ENCODE assay signal across 15 cellular contexts in the genomic region with DNA sequence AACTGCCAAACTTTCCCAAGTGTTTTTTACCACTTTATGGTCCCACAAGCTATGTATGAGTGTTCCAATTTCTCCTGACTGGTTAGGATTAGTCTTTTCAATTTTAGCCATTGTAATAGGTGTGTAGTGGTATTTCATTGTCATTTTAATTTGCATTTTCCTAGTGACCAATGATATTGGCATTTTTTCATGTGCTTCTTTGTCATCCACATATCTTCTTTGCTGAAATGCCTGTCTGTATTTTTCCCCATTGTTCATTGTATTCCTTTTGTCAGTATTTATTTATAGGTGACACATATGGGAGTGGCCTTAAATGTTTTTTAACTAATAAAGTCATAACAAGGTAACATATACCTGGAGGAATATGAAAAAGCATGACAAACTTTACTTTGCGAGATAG. TPM values are rescaled to one million over a fixed set of nuclear protein-coding genes. Genes with fewer than 3 reads are reported as not detected.
A peak's percentile ranks its signal among the peaks of the same experiment; 100 is the strongest.
DNase-seq lines count a peak whose midpoint lies in the region; FAIRE-seq and TF ChIP-seq lines count a peak whose summit lies in the region.
"Had no signal": no experiment of that assay in that cellular context is flagged by ENCODE, and none has a peak within 500 bp of the region (broad histone marks: within the 10 kb centered on the region; RNA-seq: fewer than 3 reads in every experiment).

No MANE protein-coding gene starts in this region.

- FAIRE-seq in GM12892 (lab: Jason Lieb, UNC) = peak; percentile 9
- FAIRE-seq: HTR-8/SVneo had no signal

- no peak for DNase-seq in GM12892 (ENCODE audit: insufficient read length)
- peak; percentile 4 for DNase-seq in SW480 (ENCODE audit: low spot score)
- DNase-seq in epithelial cell of prostate (ENCODE audit: low read depth, low spot score) = no peak
- DNase-seq in kidney tubule cell (ENCODE audit: low spot score) = peak; percentile 57
- DNase-seq in globus pallidus (ENCODE audit: low spot score) = no peak
- no peak for DNase-seq in mucosa of gallbladder (ENCODE audit: low spot score)
- DNase-seq: Calu3; CD8-positive, alpha-beta T cell; DMS79 treated with DMSO at 0.1 percent for 48 hours; GF-D8; GOT3; H7; HFFc6 had no signal

- TF ChIP-seq POLR2A in GM12892 (IDR thresholded peaks at IDR 0.05; ENCODE audit: low read depth, low read length) = no peak

- peak overlapping the region; percentile 39 for H3K27ac ChIP-seq in epithelial cell of prostate
- H3K27ac ChIP-seq: BLaER1 treated with 17β-estradiol and CSF1 and Interleukin-3, amounts not matched to agents 10 nM and 100 nM had no signal

RNA-seq across cellular contexts. Expression of a gene that starts 9.2 kb away (rescaled TPM):
- 256 TPM for polyA plus RNA-seq in GM12892 (2012; ENCODE audit: missing spikeins)
- 257 TPM for total RNA-seq in mucosa of gallbladder

RNA-seq across cellular contexts. Expression of a gene that starts 32.2 kb away (rescaled TPM):
- 36.0 TPM for polyA plus RNA-seq in GM12892 (2012; ENCODE audit: missing spikeins)
- 39.3 TPM for total RNA-seq in mucosa of gallbladder

Comparison
In these comparisons a context has a peak if more than half of its experiments do, and no peak if none do; other contexts are left out.
1. DNase-seq: peak in SW480 (single experiment) and kidney tubule cell (single experiment); none in GM12892 (single experiment), epithelial cell of prostate (single experiment), globus pallidus (single experiment) and mucosa of gallbladder (single experiment).